Comparison of ENCODE assay signal across 8 cellular contexts in genomic region chr1:228084325-228084724, GRCh38. TPM values are rescaled to one million over a fixed set of nuclear protein-coding genes. Genes with fewer than 3 reads are reported as not detected.
A peak's percentile ranks its signal among the peaks of the same experiment; 100 is the strongest.
DNase-seq lines count a peak whose midpoint lies in the region; ATAC-seq and TF ChIP-seq lines count a peak whose summit lies in the region.

No MANE protein-coding gene starts in this region.

- no peak for ATAC-seq in SK-N-SH treated with all-trans-retinoic acid at 6 μM for 48 hours
- no peak for ATAC-seq in GM18511 (IDR thresholded peaks at IDR 0.05; ENCODE audit: unreplicated experiment)

- peaks cover 21% of the 10 kb centered on the region for H3F3A ChIP-seq in SK-N-SH (replicated peaks; ENCODE audit: insufficient read depth)

- peaks cover 99% of the 10 kb centered on the region for H3K79me2 ChIP-seq in SK-N-SH (ENCODE audit: insufficient read depth)

- TF ChIP-seq RAD21 in SK-N-SH (IDR thresholded peaks at IDR 0.05; ENCODE audit: low read length), result no peak

- H3K9me2 ChIP-seq in SK-N-SH, result no peaks in the 10 kb centered on the region

- CTCF ChIA-PET in SK-N-SH (lab: Yijun Ruan, JAX), result interaction anchor here (0.7 to 1.3 kb wide), 4 partner anchors 14 to 47 kb away, joined by 3 to 6 read pairs (median 4); no protein-coding TSS in a partner anchor

- POLR2A ChIA-PET in SK-N-SH (lab: Yijun Ruan, JAX), result no interaction called here

- peak overlapping the region; percentile 100 for H3K4me2 ChIP-seq in SK-N-SH

- H3K4me1 ChIP-seq in SK-N-SH (ENCODE audit: control insufficient read depth in 1 of 2, insufficient read depth in 2 of 2, low read depth in 1 of 2, low read length in 1 of 2) (peaks cover 35 to 43% of the 10 kb centered on the region in 2 experiments), sigmoid colon (peaks cover 3 to 77% (median 70%) of the 10 kb centered on the region in 4 donors)

- H3K36me3 ChIP-seq in SK-N-SH (replicated peaks in 1 of 2; ENCODE audit: control insufficient read depth in 1 of 2, insufficient read depth in 2 of 2, low read length in 1 of 2) (peaks cover 9 to 13% of the 10 kb centered on the region in 2 experiments), sigmoid colon (no peaks in the 10 kb centered on the region)

- H2AFZ ChIP-seq in SK-N-SH (ENCODE audit: low read depth), result no peak overlapping the region

- H3K9ac ChIP-seq in SK-N-SH, result peak overlapping the region; percentile 98; the same call in 1 of the 2 replicates

- 29% methylated on average over 3 of the region's 3 CpGs for WGBS in SK-N-SH (ENCODE audit: low lambda C conversion rate)
- WGBS in sigmoid colon, 2 donors, result 15 to 29% methylated on average over 3 of the region's 3 CpGs

- H3K27me3 ChIP-seq in SK-N-SH (ENCODE audit: insufficient read depth) (no peaks in the 10 kb centered on the region), sigmoid colon (no peaks in the 10 kb centered on the region)

- TF ChIP-seq POLR2A in sigmoid colon (IDR thresholded peaks at IDR 0.05), result no peak

- intact Hi-C loops in sigmoid colon (cut with DNase I), result loop anchor here (5.0 to 10.0 kb wide), 5 partner anchors 197 to 540 kb away; partner anchors contain the start of gene RNF187

- H3K27ac ChIP-seq in SK-N-SH (ENCODE audit: low read depth in 2 of 2, low read length in 1 of 2), result peak overlapping the region in 1 of 2 experiments; percentile 80; a peak in 1 of 4 replicates
- H3K27ac ChIP-seq in sigmoid colon, result peak overlapping the region; percentile 94 to 99 (median 98)

- H3K9me3 ChIP-seq in SK-N-SH (no peaks in the 10 kb centered on the region), sigmoid colon (no peaks in the 10 kb centered on the region)

- H4K20me1 ChIP-seq in SK-N-SH (ENCODE audit: insufficient read depth), result peaks cover 63% of the 10 kb centered on the region

- DNase-seq in SK-N-SH (no peak), fibroblast of villous mesenchyme (ENCODE audit: low read depth) (peak; percentile 90), sigmoid colon (no peak), NCI-H748 treated with DMSO at 0.1 percent for 48 hours (lab: John Stamatoyannopoulos, UW) (no peak), NCI-H1092 treated with DMSO at 0.1 percent for 48 hours (lab: John Stamatoyannopoulos, UW) (no peak)

- TF ChIP-seq EP300 in SK-N-SH (IDR thresholded peaks at IDR 0.05; ENCODE audit: borderline replicate concordance in 1 of 2, low read depth in 1 of 2, low read length in 1 of 2) (no peak), sigmoid colon (IDR thresholded peaks at IDR 0.05) (no peak)

- TF ChIP-seq CTCF in SK-N-SH (IDR thresholded peaks at IDR 0.05) (no peak), WI38 (IDR thresholded peaks at IDR 0.05; ENCODE audit: low read depth, low read length) (no peak), fibroblast of villous mesenchyme (IDR thresholded peaks at IDR 0.05; ENCODE audit: insufficient read depth, low read depth, low read length) (no peak), sigmoid colon (IDR thresholded peaks at IDR 0.05) (no peak)

- H3K4me3 ChIP-seq in SK-N-SH (ENCODE audit: low read depth in 2 of 2, low read length in 1 of 2), result peak overlapping the region; percentile 98 to 99
- peak overlapping the region; percentile 97 for H3K4me3 ChIP-seq in WI38 (ENCODE audit: low read depth, low read length)
- H3K4me3 ChIP-seq in fibroblast of villous mesenchyme (ENCODE audit: low read depth, low read length), result peak overlapping the region; percentile 99
- H3K4me3 ChIP-seq in sigmoid colon, result peak overlapping the region; percentile 77 to 99 (median 90)

TF ChIP-seq in SK-N-SH, 30 proteins besides CTCF, POLR2A, EP300 and RAD21 (continues in another document):
- TF ChIP-seq ELF1 (IDR thresholded peaks at IDR 0.05) (no peak), JUND (IDR thresholded peaks at IDR 0.05) (no peak; the same call in 1 of the 2 replicates), YY1 (IDR thresholded peaks at IDR 0.05; ENCODE audit: low read depth) (no peak)
- TF ChIP-seq, protein P1, sequence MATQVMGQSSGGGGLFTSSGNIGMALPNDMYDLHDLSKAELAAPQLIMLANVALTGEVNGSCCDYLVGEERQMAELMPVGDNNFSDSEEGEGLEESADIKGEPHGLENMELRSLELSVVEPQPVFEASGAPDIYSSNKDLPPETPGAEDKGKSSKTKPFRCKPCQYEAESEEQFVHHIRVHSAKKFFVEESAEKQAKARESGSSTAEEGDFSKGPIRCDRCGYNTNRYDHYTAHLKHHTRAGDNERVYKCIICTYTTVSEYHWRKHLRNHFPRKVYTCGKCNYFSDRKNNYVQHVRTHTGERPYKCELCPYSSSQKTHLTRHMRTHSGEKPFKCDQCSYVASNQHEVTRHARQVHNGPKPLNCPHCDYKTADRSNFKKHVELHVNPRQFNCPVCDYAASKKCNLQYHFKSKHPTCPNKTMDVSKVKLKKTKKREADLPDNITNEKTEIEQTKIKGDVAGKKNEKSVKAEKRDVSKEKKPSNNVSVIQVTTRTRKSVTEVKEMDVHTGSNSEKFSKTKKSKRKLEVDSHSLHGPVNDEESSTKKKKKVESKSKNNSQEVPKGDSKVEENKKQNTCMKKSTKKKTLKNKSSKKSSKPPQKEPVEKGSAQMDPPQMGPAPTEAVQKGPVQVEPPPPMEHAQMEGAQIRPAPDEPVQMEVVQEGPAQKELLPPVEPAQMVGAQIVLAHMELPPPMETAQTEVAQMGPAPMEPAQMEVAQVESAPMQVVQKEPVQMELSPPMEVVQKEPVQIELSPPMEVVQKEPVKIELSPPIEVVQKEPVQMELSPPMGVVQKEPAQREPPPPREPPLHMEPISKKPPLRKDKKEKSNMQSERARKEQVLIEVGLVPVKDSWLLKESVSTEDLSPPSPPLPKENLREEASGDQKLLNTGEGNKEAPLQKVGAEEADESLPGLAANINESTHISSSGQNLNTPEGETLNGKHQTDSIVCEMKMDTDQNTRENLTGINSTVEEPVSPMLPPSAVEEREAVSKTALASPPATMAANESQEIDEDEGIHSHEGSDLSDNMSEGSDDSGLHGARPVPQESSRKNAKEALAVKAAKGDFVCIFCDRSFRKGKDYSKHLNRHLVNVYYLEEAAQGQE (IDR thresholded peaks at IDR 0.05; ENCODE audit: low read depth, low read length), result no peak

TF ChIP-seq in SK-N-SH treated with all-trans-retinoic acid at 6 μM for 48 hours, 23 proteins besides CTCF, POLR2A, EP300 and RAD21 (continues in another document):
- no peak for TF ChIP-seq ZNF70 (CRISPR knock-in tag; IDR thresholded peaks at IDR 0.05)
- TF ChIP-seq GLIS3 (CRISPR knock-in tag; IDR thresholded peaks at IDR 0.05), result no peak
- TF ChIP-seq, protein P2, sequence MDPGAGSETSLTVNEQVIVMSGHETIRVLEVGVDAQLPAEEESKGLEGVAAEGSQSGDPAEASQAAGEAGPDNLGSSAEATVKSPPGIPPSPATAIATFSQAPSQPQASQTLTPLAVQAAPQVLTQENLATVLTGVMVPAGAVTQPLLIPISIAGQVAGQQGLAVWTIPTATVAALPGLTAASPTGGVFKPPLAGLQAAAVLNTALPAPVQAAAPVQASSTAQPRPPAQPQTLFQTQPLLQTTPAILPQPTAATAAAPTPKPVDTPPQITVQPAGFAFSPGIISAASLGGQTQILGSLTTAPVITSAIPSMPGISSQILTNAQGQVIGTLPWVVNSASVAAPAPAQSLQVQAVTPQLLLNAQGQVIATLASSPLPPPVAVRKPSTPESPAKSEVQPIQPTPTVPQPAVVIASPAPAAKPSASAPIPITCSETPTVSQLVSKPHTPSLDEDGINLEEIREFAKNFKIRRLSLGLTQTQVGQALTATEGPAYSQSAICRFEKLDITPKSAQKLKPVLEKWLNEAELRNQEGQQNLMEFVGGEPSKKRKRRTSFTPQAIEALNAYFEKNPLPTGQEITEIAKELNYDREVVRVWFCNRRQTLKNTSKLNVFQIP (CRISPR knock-in tag; IDR thresholded peaks at IDR 0.05; ENCODE audit: borderline replicate concordance, low read depth), result no peak
- no peak for TF ChIP-seq PPARA (CRISPR knock-in tag; IDR thresholded peaks at IDR 0.05; ENCODE audit: borderline replicate concordance)
- TF ChIP-seq OSR1 (CRISPR knock-in tag; IDR thresholded peaks at IDR 0.05), result no peak
- no peak for TF ChIP-seq PATZ1 (CRISPR knock-in tag; IDR thresholded peaks at IDR 0.05; ENCODE audit: borderline replicate concordance)

RNA-seq across cellular contexts. Expression of gene ARF1, which starts 1.8 kb away (rescaled TPM):
- 659 and 713 TPM in 2 replicates for polyA plus RNA-seq in SK-N-SH (2012; rRNA removed)
- 317 and 453 TPM in 2 replicates for polyA plus RNA-seq in SK-N-SH (2012; cell fraction: cytosol; rRNA removed)
- polyA plus RNA-seq in SK-N-SH (2012; cell fraction: nucleus; rRNA removed), result 442 and 463 TPM in 2 replicates
- total RNA-seq in fibroblast of villous mesenchyme, result 262 and 339 TPM in 2 replicates
- 100 to 1,000 TPM; 212 to 250 (median 225) TPM for total RNA-seq in sigmoid colon
- 100 to 1,000 TPM; 345 to 482 (median 479) TPM for polyA plus RNA-seq in sigmoid colon

RNA-seq across cellular contexts. Expression of gene C1orf35, which starts 18.8 kb away (rescaled TPM):
- 28.6 and 42.9 TPM in 2 replicates for polyA plus RNA-seq in SK-N-SH (2012; rRNA removed)
- 17.8 and 24.9 TPM in 2 replicates for polyA plus RNA-seq in SK-N-SH (2012; cell fraction: cytosol; rRNA removed)
- polyA plus RNA-seq in SK-N-SH (2012; cell fraction: nucleus; rRNA removed), result 107 and 195 TPM in 2 replicates
- total RNA-seq in fibroblast of villous mesenchyme, result 5.6 and 5.8 TPM in 2 replicates
- 10 to 100 TPM in 3 of 4 donors, 1 to 10 TPM in 1; 7.8 to 18.1 (median 13.0) TPM for total RNA-seq in sigmoid colon
- 10 to 100 TPM in 1 of 3 donors, 1 to 10 TPM in 2; 8.8 to 17.9 (median 9.0) TPM for polyA plus RNA-seq in sigmoid colon

RNA-seq across cellular contexts. Expression of gene MRPL55, which starts 24.8 kb away (rescaled TPM):
- polyA plus RNA-seq in SK-N-SH (2012; rRNA removed) (70.3 and 75.3 TPM in 2 replicates), sigmoid colon (10 to 100 TPM; 53.5 to 77.4 (median 58.0) TPM)
- polyA plus RNA-seq in SK-N-SH (2012; cell fraction: cytosol; rRNA removed), result 27.2 and 49.1 TPM in 2 replicates
- polyA plus RNA-seq in SK-N-SH (2012; cell fraction: nucleus; rRNA removed), result 185 and 306 TPM in 2 replicates
- total RNA-seq in fibroblast of villous mesenchyme (39.3 and 48.0 TPM in 2 replicates), sigmoid colon (10 to 100 TPM; 62.0 to 90.6 (median 79.3) TPM)

RNA-seq across cellular contexts. Expression of gene GUK1, which starts 55.8 kb away (rescaled TPM):
- polyA plus RNA-seq in SK-N-SH (2012; rRNA removed) (717 and 742 TPM in 2 replicates), sigmoid colon (100 to 1,000 TPM; 391 to 668 (median 656) TPM)
- polyA plus RNA-seq in SK-N-SH (2012; cell fraction: cytosol; rRNA removed), result 457 and 681 TPM in 2 replicates
- polyA plus RNA-seq in SK-N-SH (2012; cell fraction: nucleus; rRNA removed), result 521 and 537 TPM in 2 replicates
- total RNA-seq in fibroblast of villous mesenchyme (367 and 380 TPM in 2 replicates), sigmoid colon (100 to 1,000 TPM; 225 to 366 (median 303) TPM)
